In genomic region chr7:1027285-1028043, GRCh38 we compare ENCODE assay signal across 8 cellular contexts. TPM values are rescaled to one million over a fixed set of nuclear protein-coding genes. Genes with fewer than 3 reads are reported as not detected.
DNase-seq lines count a peak whose midpoint lies in the region; ATAC-seq and TF ChIP-seq lines count a peak whose summit lies in the region.

No MANE protein-coding gene starts in this region.

- no peaks in the 10 kb centered on the region for H3K27me3 Mint-ChIP-seq in activated naive CD4-positive, alpha-beta T cell treated with anti-CD3 and anti-CD28 coated beads, Interleukin-2, amount 50 U/mL, for 24 hours
- H3K27me3 Mint-ChIP-seq in activated T-helper 2 cell treated with anti-CD3 and anti-CD28 coated beads, Interferon-gamma antibody, Interleukin-2, Interleukin-4, amounts not matched to agents 10 μg/mL and 5 μg/mL and 100 μg/mL, durations not matched to agents 14 hours and 24 hours and 36 hours (ENCODE audit: low read depth): no peaks in the 10 kb centered on the region

- peaks cover 31% of the 10 kb centered on the region for H3K4me1 Mint-ChIP-seq in activated naive CD4-positive, alpha-beta T cell treated with anti-CD3 and anti-CD28 coated beads, Interleukin-2, amount 50 U/mL, for 24 hours
- peaks cover 21% of the 10 kb centered on the region for H3K4me1 Mint-ChIP-seq in activated T-helper 2 cell treated with anti-CD3 and anti-CD28 coated beads, Interferon-gamma antibody, Interleukin-2, Interleukin-4, amounts not matched to agents 10 μg/mL and 5 μg/mL and 100 μg/mL, durations not matched to agents 14 hours and 24 hours and 36 hours (ENCODE audit: low read depth)

- peak; percentile 3 for ATAC-seq in HG03439 (IDR thresholded peaks at IDR 0.05; ENCODE audit: unreplicated experiment)
- peak; percentile 3 for ATAC-seq in left ventricle myocardium superior
- no peak for ATAC-seq in HG02840 (IDR thresholded peaks at IDR 0.05; ENCODE audit: low FRiP score, unreplicated experiment)

- no peak for TF ChIP-seq CTCF in retinal pigment epithelial cell (conservative IDR thresholded peaks at IDR 0.05; ENCODE audit: low read depth, low read length)

- intact Hi-C loops in activated T-helper 2 cell treated with anti-CD3 and anti-CD28 coated beads, Interferon-gamma antibody, Interleukin-2, Interleukin-4, amounts not matched to agents 10 μg/mL and 5 μg/mL and 100 μg/mL, durations not matched to agents 14 hours and 24 hours and 36 hours (cut with micrococcal nuclease): loop anchor here (1.0 to 2.0 kb wide), 3 partner anchors 21 to 52 kb away; partner anchors contain the start of gene COX19
- intact Hi-C loops in left ventricle myocardium superior (cut with micrococcal nuclease): no loop called here

- no peak for DNase-seq in activated naive CD4-positive, alpha-beta T cell treated with Interleukin-2 at 50 U/mL for 16 hours
- no peak for DNase-seq in activated T-helper 2 cell treated with anti-CD3 and anti-CD28 coated beads, Interferon-gamma antibody, Interleukin-2, Interleukin-4, amounts not matched to agents 10 μg/mL and 5 μg/mL and 100 μg/mL, durations not matched to agents 14 hours and 24 hours and 36 hours (ENCODE audit: low spot score)
- DNase-seq in left ventricle myocardium superior: peak; percentile 63
- DNase-seq in retinal pigment epithelial cell (ENCODE audit: low read depth): no peak
- DNase-seq in SKM-1 (lab: John Stamatoyannopoulos, UW; ENCODE audit: unreplicated experiment): no peak

- H3K9me3 Mint-ChIP-seq in activated naive CD4-positive, alpha-beta T cell treated with anti-CD3 and anti-CD28 coated beads, Interleukin-2, amount 50 U/mL, for 24 hours: no peaks in the 10 kb centered on the region
- no peaks in the 10 kb centered on the region for H3K9me3 Mint-ChIP-seq in activated T-helper 2 cell treated with anti-CD3 and anti-CD28 coated beads, Interferon-gamma antibody, Interleukin-2, Interleukin-4, amounts not matched to agents 10 μg/mL and 5 μg/mL and 100 μg/mL, durations not matched to agents 14 hours and 24 hours and 36 hours

- peak overlapping the region; percentile 52 for H3K4me3 ChIP-seq in retinal pigment epithelial cell (ENCODE audit: low read length)

- peaks cover 3% of the 10 kb centered on the region for H3K36me3 Mint-ChIP-seq in activated naive CD4-positive, alpha-beta T cell treated with anti-CD3 and anti-CD28 coated beads, Interleukin-2, amount 50 U/mL, for 24 hours
- peaks cover 10% of the 10 kb centered on the region for H3K36me3 Mint-ChIP-seq in activated T-helper 2 cell treated with anti-CD3 and anti-CD28 coated beads, Interferon-gamma antibody, Interleukin-2, Interleukin-4, amounts not matched to agents 10 μg/mL and 5 μg/mL and 100 μg/mL, durations not matched to agents 14 hours and 24 hours and 36 hours (ENCODE audit: low read depth)

- no peak overlapping the region for H3K27ac Mint-ChIP-seq in activated naive CD4-positive, alpha-beta T cell treated with anti-CD3 and anti-CD28 coated beads, Interleukin-2, amount 50 U/mL, for 24 hours
- no peak overlapping the region for H3K27ac Mint-ChIP-seq in activated T-helper 2 cell treated with anti-CD3 and anti-CD28 coated beads, Interferon-gamma antibody, Interleukin-2, Interleukin-4, amounts not matched to agents 10 μg/mL and 5 μg/mL and 100 μg/mL, durations not matched to agents 14 hours and 24 hours and 36 hours

- H3K4me3 Mint-ChIP-seq in activated naive CD4-positive, alpha-beta T cell treated with anti-CD3 and anti-CD28 coated beads, Interleukin-2, amount 50 U/mL, for 24 hours: peak overlapping the region; percentile 65
- peak overlapping the region; percentile 73 for H3K4me3 Mint-ChIP-seq in activated T-helper 2 cell treated with anti-CD3 and anti-CD28 coated beads, Interferon-gamma antibody, Interleukin-2, Interleukin-4, amounts not matched to agents 10 μg/mL and 5 μg/mL and 100 μg/mL, durations not matched to agents 14 hours and 24 hours and 36 hours (ENCODE audit: low read depth)

RNA-seq across cellular contexts. Expression of gene GPR146, which starts 16.9 kb away (rescaled TPM):
- total RNA-seq in activated T-helper 2 cell treated with anti-CD3 and anti-CD28 coated beads, Interferon-gamma antibody, Interleukin-2, Interleukin-4, amounts not matched to agents 10 μg/mL and 5 μg/mL and 100 μg/mL, durations not matched to agents 14 hours and 24 hours and 36 hours: 5.6 and 6.7 TPM in 2 replicates
- total RNA-seq in left ventricle myocardium superior: 41.5 TPM

RNA-seq across cellular contexts. Expression of gene CYP2W1, which starts 44.5 kb away (rescaled TPM):
- not detected in 2 replicates for total RNA-seq in activated T-helper 2 cell treated with anti-CD3 and anti-CD28 coated beads, Interferon-gamma antibody, Interleukin-2, Interleukin-4, amounts not matched to agents 10 μg/mL and 5 μg/mL and 100 μg/mL, durations not matched to agents 14 hours and 24 hours and 36 hours
- total RNA-seq in left ventricle myocardium superior: not detected

RNA-seq across cellular contexts. Expression of gene COX19, which starts 52.1 kb away (rescaled TPM):
- 15.0 and 17.2 TPM in 2 replicates for total RNA-seq in activated T-helper 2 cell treated with anti-CD3 and anti-CD28 coated beads, Interferon-gamma antibody, Interleukin-2, Interleukin-4, amounts not matched to agents 10 μg/mL and 5 μg/mL and 100 μg/mL, durations not matched to agents 14 hours and 24 hours and 36 hours
- 9.6 TPM for total RNA-seq in left ventricle myocardium superior
